Comparison of ENCODE assay signal across 1 cellular context in the genomic region with DNA sequence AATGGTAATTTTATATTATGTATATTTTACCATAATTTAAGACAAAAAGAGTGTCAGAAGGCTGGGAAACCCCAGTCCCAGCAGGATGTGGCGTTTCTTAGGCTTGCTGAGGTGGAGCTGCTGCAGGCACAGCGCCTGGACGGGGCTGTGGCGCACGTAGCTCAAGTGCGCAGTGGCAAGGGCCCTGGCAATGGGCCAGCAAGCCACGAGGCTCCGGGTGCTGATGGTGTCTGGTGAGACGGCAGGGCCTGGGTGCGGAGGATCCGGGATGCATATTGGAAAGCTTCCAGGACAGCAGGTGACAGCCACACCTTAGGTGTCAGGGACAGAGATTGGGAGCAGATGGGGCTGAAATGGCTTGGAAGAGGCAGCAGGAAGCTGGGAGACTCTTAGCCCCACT.
A peak's percentile ranks its signal among the peaks of the same experiment; 100 is the strongest.
TF ChIP-seq lines count a peak whose summit lies in the region.

No MANE protein-coding gene starts in this region.

TF ChIP-seq in K562, 482 proteins besides CTCF, POLR2A, EP300 and RAD21:
- TF ChIP-seq HSF4 (CRISPR knock-in tag; IDR thresholded peaks at IDR 0.05; ENCODE audit: borderline replicate concordance) (no peak), NFIC (IDR thresholded peaks at IDR 0.05) (peak; percentile 96), BHLHE40 (IDR thresholded peaks at IDR 0.05; ENCODE audit: low read length) (peak; percentile 41), MYC (IDR thresholded peaks at IDR 0.05; ENCODE audit: low read depth, low read length) (0 out of 2 replicates have a peak, but pooled peaks have one; percentile 38), MYC (CRISPR knock-in tag; IDR thresholded peaks at IDR 0.05; ENCODE audit: borderline replicate concordance, low read depth) (no peak), ZNF436 (CRISPR knock-in tag; IDR thresholded peaks at IDR 0.05) (no peak), MAFF (IDR thresholded peaks at IDR 0.05; ENCODE audit: low read length) (no peak), ZBED1 (IDR thresholded peaks at IDR 0.05) (no peak), NRF1 (conservative IDR thresholded peaks at IDR 0.05 in 1 of 2, IDR thresholded peaks at IDR 0.05 in 1 of 2) (peak in 1 of 2 experiments; percentile 47; a peak in 2 of 4 replicates), HBP1 (CRISPR knock-in tag; IDR thresholded peaks at IDR 0.05) (no peak)
